ENCODE assay signal across 20 cellular contexts in the genomic region with DNA sequence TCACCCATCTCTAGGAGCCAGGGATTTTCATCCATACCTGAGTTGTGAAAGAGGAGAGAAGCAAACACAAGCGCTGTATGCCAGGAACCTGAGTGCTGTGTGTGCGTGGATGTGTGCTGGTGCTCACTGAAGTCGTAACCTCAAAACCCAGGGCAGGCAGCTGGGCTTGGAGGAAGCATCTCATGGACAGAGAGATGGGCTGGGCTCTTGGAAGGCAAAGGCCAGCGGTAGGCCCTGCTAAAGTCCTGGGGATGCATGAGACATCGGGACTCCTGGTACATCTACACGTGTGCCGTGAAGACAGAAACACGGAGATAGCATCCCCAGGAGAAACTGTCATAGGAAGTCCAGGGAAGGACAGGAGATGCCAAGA. TPM values are rescaled to one million over a fixed set of nuclear protein-coding genes. Genes with fewer than 3 reads are reported as not detected.
DNase-seq lines count a peak whose midpoint lies in the region; ATAC-seq and TF ChIP-seq lines count a peak whose summit lies in the region.
"Had no signal": no experiment of that assay in that cellular context is flagged by ENCODE, and none has a peak within 500 bp of the region (broad histone marks: within the 10 kb centered on the region; RNA-seq: fewer than 3 reads in every experiment).

No MANE protein-coding gene starts in this region.

- no peak overlapping the region for H3K4me3 ChIP-seq in CD8-positive, alpha-beta memory T cell (ENCODE audit: low read length)
- no peak overlapping the region for H3K4me3 ChIP-seq in GM23248
- H3K4me3 ChIP-seq: prostate gland, thyroid gland had no signal

- H2AFZ ChIP-seq in GM23248 = no peak overlapping the region

- H3K36me3 ChIP-seq in CD8-positive, alpha-beta memory T cell (ENCODE audit: insufficient read depth, low read length) = no peaks in the 10 kb centered on the region
- H3K36me3 ChIP-seq in GM23248 (ENCODE audit: low read depth) = no peaks in the 10 kb centered on the region
- H3K36me3 ChIP-seq: brain microvascular endothelial cell, prostate gland, thyroid gland had no signal

- in situ Hi-C loops in GM23248 (cut with MboI) = no loop called here

- CTCF ChIA-PET in CD8-positive, alpha-beta memory T cell (lab: Charles Lee) = interaction anchor here (1.2 to 2.9 kb wide), 2 partner anchors 24 to 25 kb away, joined by 4 to 23 read pairs; no protein-coding TSS in a partner anchor
- CTCF ChIA-PET in T-cell (lab: Charles Lee) = interaction anchor here in 1 of 2 donors (0.5 kb wide), 1 partner anchor 10 kb away, joined by 5 read pairs; no protein-coding TSS in a partner anchor

- ATAC-seq in T-cell (replicated peaks in 1 of 4) (no peak), GM21717 (IDR thresholded peaks at IDR 0.05; ENCODE audit: unreplicated experiment) (no peak), HG03432 (IDR thresholded peaks at IDR 0.05; ENCODE audit: unreplicated experiment) (no peak)
- ATAC-seq: left cardiac atrium had no signal

- no peaks in the 10 kb centered on the region for H4K20me1 ChIP-seq in GM23248 (ENCODE audit: insufficient read depth)

- no peak overlapping the region for H3K4me2 ChIP-seq in GM23248 (ENCODE audit: unreplicated experiment)

- no peaks in the 10 kb centered on the region for H3K79me2 ChIP-seq in GM23248 (ENCODE audit: insufficient read depth)

- TF ChIP-seq CTCF in progenitor cell of endocrine pancreas (IDR thresholded peaks at IDR 0.05; ENCODE audit: unreplicated experiment) = no peak

- no peaks in the 10 kb centered on the region for H3K9me3 ChIP-seq in CD8-positive, alpha-beta memory T cell (ENCODE audit: low read length)
- no peaks in the 10 kb centered on the region for H3K9me3 ChIP-seq in GM23248 (ENCODE audit: low read depth)
- H3K9me3 ChIP-seq: prostate gland, thyroid gland had no signal

- H3K27ac ChIP-seq in CD8-positive, alpha-beta memory T cell (ENCODE audit: low read depth, low read length) = no peak overlapping the region
- H3K27ac ChIP-seq in GM23248 = no peak overlapping the region
- H3K27ac ChIP-seq: brain microvascular endothelial cell, prostate gland, thyroid gland had no signal

- H3F3A ChIP-seq in GM23248 (ENCODE audit: insufficient read depth) = 0 out of 2 replicates have a peak, but pooled peaks cover 6% of the 10 kb centered on the region

- peak overlapping the region in 1 of 8 donors; percentile 39 for H3K27ac Mint-ChIP-seq in CD8-positive, alpha-beta memory T cell
- peak overlapping the region in 1 of 2 donors; percentile 46 for H3K27ac Mint-ChIP-seq in T-cell
- H3K27ac Mint-ChIP-seq in immature natural killer cell = no peak overlapping the region
- H3K27ac Mint-ChIP-seq in progenitor cell of endocrine pancreas = no peak overlapping the region
- H3K27ac Mint-ChIP-seq: activated naive CD8-positive, alpha-beta T cell treated with anti-CD3 and anti-CD28 coated beads, Interleukin-2, amount 10 ng/mL, durations not matched to agents 7 days and 5 days; activated T-cell treated with anti-CD3 and anti-CD28 coated beads, Interleukin-2, amount 50 U/mL, for 24 hours had no signal

- no peak overlapping the region for H3K9ac ChIP-seq in GM23248

- H3K9me2 ChIP-seq in GM23248 (ENCODE audit: insufficient read depth) = no peaks in the 10 kb centered on the region

- POLR2A ChIA-PET in CD8-positive, alpha-beta memory T cell (lab: Charles Lee) = no interaction called here
- POLR2A ChIA-PET in T-cell (lab: Charles Lee) = no interaction called here

- no peak for DNase-seq in CD8-positive, alpha-beta memory T cell
- DNase-seq in T-cell (no peak), immature natural killer cell (no peak), progenitor cell of endocrine pancreas (ENCODE audit: low spot score, unreplicated experiment) (no peak), GM23248 (no peak)
- DNase-seq: activated naive CD8-positive, alpha-beta T cell treated with anti-CD3 and anti-CD28 coated beads, Interleukin-2, amount 10 ng/mL, durations not matched to agents 7 days and 5 days; activated T-cell treated with anti-CD3 and anti-CD28 coated beads, Interleukin-2, amount 50 U/mL, for 24 hours; brain microvascular endothelial cell; left cardiac atrium; NCI-H1092; NCI-H2029; NCI-H226; OCI-M1; small intestine; stimulated activated CD4-positive, alpha-beta T cell treated with anti-CD3 and anti-CD28 coated beads, Interleukin-2, amount 100 ng/mL, for 24 hours; stimulated activated naive CD4-positive, alpha-beta T cell; thyroid gland had no signal

- peaks cover 17 to 29% (median 25%) of the 10 kb centered on the region in 3 donors for H3K4me1 Mint-ChIP-seq in CD8-positive, alpha-beta memory T cell
- peaks cover 20 to 23% (median 21%) of the 10 kb centered on the region in 3 donors for H3K4me1 Mint-ChIP-seq in T-cell
- H3K4me1 Mint-ChIP-seq in immature natural killer cell = peaks cover 11 to 19% of the 10 kb centered on the region in 2 donors
- H3K4me1 Mint-ChIP-seq in progenitor cell of endocrine pancreas (ENCODE audit: low read depth) = peaks cover 1% of the 10 kb centered on the region

- H3K36me3 Mint-ChIP-seq in CD8-positive, alpha-beta memory T cell = peaks cover 0 to 2% (median 1%) of the 10 kb centered on the region in 3 donors
- H3K36me3 Mint-ChIP-seq in T-cell (no peaks in the 10 kb centered on the region), immature natural killer cell (no peaks in the 10 kb centered on the region), progenitor cell of endocrine pancreas (ENCODE audit: insufficient read depth) (no peaks in the 10 kb centered on the region)
- H3K36me3 Mint-ChIP-seq: activated naive CD8-positive, alpha-beta T cell treated with anti-CD3 and anti-CD28 coated beads, Interleukin-2, amount 10 ng/mL, durations not matched to agents 7 days and 5 days had no signal

- H3K4me1 ChIP-seq in CD8-positive, alpha-beta memory T cell (ENCODE audit: insufficient read depth, low read length) = peaks cover 20% of the 10 kb centered on the region
- no peaks in the 10 kb centered on the region for H3K4me1 ChIP-seq in GM23248 (ENCODE audit: insufficient read depth)

- H3K27me3 Mint-ChIP-seq in CD8-positive, alpha-beta memory T cell = peaks cover 4 to 7% of the 10 kb centered on the region in 2 donors
- peaks cover 5 to 17% of the 10 kb centered on the region in 2 donors for H3K27me3 Mint-ChIP-seq in T-cell
- H3K27me3 Mint-ChIP-seq in immature natural killer cell (ENCODE audit: low read depth in 3 of 3) = peaks cover 2 to 13% (median 6%) of the 10 kb centered on the region in 3 donors
- peaks cover 78% of the 10 kb centered on the region for H3K27me3 Mint-ChIP-seq in progenitor cell of endocrine pancreas

- peak overlapping the region; percentile 38 to 74 (median 66) for H3K4me3 Mint-ChIP-seq in CD8-positive, alpha-beta memory T cell
- H3K4me3 Mint-ChIP-seq in T-cell (peak overlapping the region; percentile 39 to 67 (median 51)), immature natural killer cell (peak overlapping the region; percentile 49 to 67 (median 63)), progenitor cell of endocrine pancreas (ENCODE audit: low read depth) (peak overlapping the region; percentile 52)
- H3K4me3 Mint-ChIP-seq: activated T-cell treated with anti-CD3 and anti-CD28 coated beads, Interleukin-2, amount 50 U/mL, for 24 hours had no signal

- H3K27me3 ChIP-seq in CD8-positive, alpha-beta memory T cell (ENCODE audit: insufficient read depth, low read length, poor library complexity, severe bottlenecking) = no peaks in the 10 kb centered on the region
- no peaks in the 10 kb centered on the region; the same call in 1 of the 2 replicates for H3K27me3 ChIP-seq in GM23248 (replicated peaks; ENCODE audit: insufficient read depth)
- H3K27me3 ChIP-seq: thyroid gland had no signal

- no peaks in the 10 kb centered on the region for H3K9me3 Mint-ChIP-seq in CD8-positive, alpha-beta memory T cell
- no peaks in the 10 kb centered on the region for H3K9me3 Mint-ChIP-seq in T-cell
- no peaks in the 10 kb centered on the region for H3K9me3 Mint-ChIP-seq in immature natural killer cell
- H3K9me3 Mint-ChIP-seq in progenitor cell of endocrine pancreas (ENCODE audit: low read depth) = no peaks in the 10 kb centered on the region
- H3K9me3 Mint-ChIP-seq: activated naive CD8-positive, alpha-beta T cell treated with anti-CD3 and anti-CD28 coated beads, Interleukin-2, amount 10 ng/mL, durations not matched to agents 7 days and 5 days; activated T-cell treated with anti-CD3 and anti-CD28 coated beads, Interleukin-2, amount 50 U/mL, for 24 hours had no signal

- WGBS in GM23248 (ENCODE audit: low coverage in 1 of 2, low lambda C conversion rate in 2 of 2, missing lambda C conversion rate in 2 of 2), 2 experiments = 55 to 65% methylated on average over 8 of the region's 8 CpGs

RNA-seq across cellular contexts. Expression of a gene that starts 1.5 kb away (rescaled TPM):
- 1 to 10 TPM; 5.9 to 6.3 TPM for total RNA-seq in CD8-positive, alpha-beta memory T cell
- polyA plus RNA-seq in CD8-positive, alpha-beta memory T cell = 1.0 TPM
- total RNA-seq in T-cell (10 to 100 TPM in 2 of 5 donors, 1 to 10 TPM in 3; 4.9 to 13.2 (median 9.1) TPM), progenitor cell of endocrine pancreas (4.7 TPM in 2 replicates)
- polyA plus RNA-seq in immature natural killer cell (1 to 10 TPM in 1 of 3 donors, under 1 TPM in 2; 0.59 to 1.4 (median 0.66) TPM), GM23248 (2016; fragmentation: Nextera tagmentation; extraction: Ambion mirVana) (0.99 TPM in 2 replicates)
- total RNA-seq in GM23248 (2014; rRNA removed; shearing (Covaris generic)) = 2.7 and 4.2 TPM in 2 replicates

RNA-seq across cellular contexts. Expression of a gene that starts 26.7 kb away (rescaled TPM):
- 100 to 1,000 TPM; 159 to 171 TPM for total RNA-seq in CD8-positive, alpha-beta memory T cell
- 10.8 TPM for polyA plus RNA-seq in CD8-positive, alpha-beta memory T cell
- 10 to 100 TPM; 41.2 to 92.0 (median 87.1) TPM for total RNA-seq in T-cell
- polyA plus RNA-seq in immature natural killer cell = 10 to 100 TPM in 1 of 3 donors, 1 to 10 TPM in 2; 5.2 to 16.1 (median 6.3) TPM
- 38.8 and 39.6 TPM in 2 replicates for total RNA-seq in progenitor cell of endocrine pancreas
- 52.1 and 52.7 TPM in 2 replicates for total RNA-seq in GM23248 (2014; rRNA removed; shearing (Covaris generic))
- 51.9 and 55.8 TPM in 2 replicates for polyA plus RNA-seq in GM23248 (2016; fragmentation: Nextera tagmentation; extraction: Ambion mirVana)

RNA-seq across cellular contexts. Expression of a gene that starts 51.4 kb away (rescaled TPM):
- 1 to 10 TPM; 9.1 to 9.6 TPM for total RNA-seq in CD8-positive, alpha-beta memory T cell
- 12.3 TPM for polyA plus RNA-seq in CD8-positive, alpha-beta memory T cell
- total RNA-seq in T-cell = 10 to 100 TPM in 2 of 5 donors, 1 to 10 TPM in 3; 5.4 to 13.0 (median 8.8) TPM
- 10 to 100 TPM; 16.7 to 16.9 (median 16.8) TPM for polyA plus RNA-seq in immature natural killer cell
- total RNA-seq in progenitor cell of endocrine pancreas = 27.1 and 28.0 TPM in 2 replicates
- total RNA-seq in GM23248 (2014; rRNA removed; shearing (Covaris generic)) = 11.6 and 18.9 TPM in 2 replicates
- polyA plus RNA-seq in GM23248 (2016; fragmentation: Nextera tagmentation; extraction: Ambion mirVana) = 14.2 and 16.7 TPM in 2 replicates
